Comparison of ENCODE assay signal across 19 cellular contexts in the genomic region with DNA sequence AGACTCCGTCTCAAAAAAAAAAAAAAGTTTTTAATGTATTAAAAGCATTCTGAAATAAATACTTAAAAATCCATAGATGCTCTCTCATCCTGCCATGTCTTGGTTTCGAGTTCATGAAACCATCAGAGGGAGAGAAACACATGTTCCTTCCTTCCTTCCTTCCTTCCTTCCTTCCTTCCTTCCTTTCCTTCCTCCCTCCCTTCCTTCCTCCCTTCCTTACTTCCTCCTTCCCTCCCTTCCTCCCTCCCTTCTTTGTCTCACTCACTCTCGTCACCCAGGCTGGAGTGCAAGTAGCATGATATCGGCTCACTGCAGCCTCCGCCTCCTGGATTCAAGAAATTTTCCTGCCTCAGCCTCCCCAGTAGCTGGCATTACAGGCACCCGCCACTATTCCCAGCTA.
DNase-seq lines count a peak whose midpoint lies in the region; ATAC-seq and TF ChIP-seq lines count a peak whose summit lies in the region.
"Had no signal": no experiment of that assay in that cellular context is flagged by ENCODE, and none has a peak within 500 bp of the region (broad histone marks: within the 10 kb centered on the region; RNA-seq: fewer than 3 reads in every experiment).

No MANE protein-coding gene starts in this region.

- H4K8ac ChIP-seq in IMR-90 (ENCODE audit: low read depth in 2 of 2, low read length in 2 of 2) (no peak overlapping the region), mesendoderm (ENCODE audit: low read depth, low read length) (no peak overlapping the region)

- no peaks in the 10 kb centered on the region for H3K36me3 Mint-ChIP-seq in endodermal cell (ENCODE audit: low read depth)

- H3K27ac Mint-ChIP-seq in endodermal cell = no peak overlapping the region
- H3K27ac Mint-ChIP-seq: CD4-positive, alpha-beta memory T cell; GM23338 had no signal

- TF ChIP-seq RAD21 in IMR-90 (IDR thresholded peaks at IDR 0.05; ENCODE audit: low read length) = no peak

- H4K91ac ChIP-seq in IMR-90 (ENCODE audit: insufficient read depth, low read depth, low read length) = peak overlapping the region; percentile 49; the same call in 1 of the 2 replicates

- POLR2A ChIA-PET in A673 (lab: Charles Lee; ENCODE audit: low non-redundant PET) (no interaction called here), IMR-90 (lab: Charles Lee; ENCODE audit: unreplicated experiment) (no interaction called here)

- H3K23ac ChIP-seq in IMR-90 (ENCODE audit: low read depth, low read length) (peak overlapping the region; percentile 55; the same call in 1 of the 2 replicates), mesendoderm (ENCODE audit: low read length) (no peak overlapping the region)

- H2BK120ac ChIP-seq in IMR-90 (ENCODE audit: low read depth, low read length) (peak overlapping the region; percentile 65), mesendoderm (ENCODE audit: low read depth, low read length) (no peak overlapping the region)

- H4K5ac ChIP-seq in IMR-90 (ENCODE audit: low read depth, low read length) (no peak overlapping the region), mesendoderm (ENCODE audit: low read length) (no peak overlapping the region)

- peaks cover 37% of the 10 kb centered on the region for H3K4me1 Mint-ChIP-seq in endodermal cell

- H2BK20ac ChIP-seq in IMR-90 (ENCODE audit: low read depth, low read length) = no peak overlapping the region; the same call in 1 of the 2 replicates

- H3K4me3 Mint-ChIP-seq in endodermal cell = no peak overlapping the region
- H3K4me3 Mint-ChIP-seq: CD4-positive, alpha-beta memory T cell; GM23338 had no signal

- TF ChIP-seq POLR2A in IMR-90 (IDR thresholded peaks at IDR 0.05; ENCODE audit: low read depth, low read length) = no peak

- H3K4me1 ChIP-seq in A673 (ENCODE audit: insufficient read depth, low read length, poor library complexity, severe bottlenecking) (peaks cover 42% of the 10 kb centered on the region), IMR-90 (ENCODE audit: control insufficient read depth, insufficient read depth, low read length) (peaks cover 9% of the 10 kb centered on the region), endodermal cell (ENCODE audit: control insufficient read depth, insufficient read depth, low read length) (peaks cover 15% of the 10 kb centered on the region), mesendoderm (ENCODE audit: control insufficient read depth, low read depth, low read length) (peaks cover 10% of the 10 kb centered on the region)
- H3K4me1 ChIP-seq: BE2C, HAP-1 had no signal

- H3K36me3 ChIP-seq in A673 (ENCODE audit: insufficient read depth, low read length, poor library complexity, severe bottlenecking) = no peaks in the 10 kb centered on the region
- no peaks in the 10 kb centered on the region for H3K36me3 ChIP-seq in IMR-90 (ENCODE audit: control insufficient read depth, insufficient read depth, low read length)
- no peaks in the 10 kb centered on the region for H3K36me3 ChIP-seq in endodermal cell (ENCODE audit: control insufficient read depth, insufficient read depth, low read length)
- no peaks in the 10 kb centered on the region for H3K36me3 ChIP-seq in mesendoderm (ENCODE audit: control insufficient read depth, insufficient read depth, low read length)
- H3K36me3 ChIP-seq: BE2C, HAP-1 had no signal

- no TSS peak for BruUV-seq in A673 (replicated peaks; lab: Mats Ljungman, UMichigan)
- no TSS peak for BruUV-seq in IMR-90 (replicated peaks; lab: Mats Ljungman, UMichigan)

- no peak overlapping the region for H3K56ac ChIP-seq in IMR-90 (ENCODE audit: extremely low read depth, insufficient read depth, low read length)
- peak overlapping the region; percentile 71 for H3K56ac ChIP-seq in mesendoderm (ENCODE audit: low read length)

- WGBS in IMR-90 (ENCODE audit: extremely low coverage in 2 of 2, insufficient read length in 1 of 2), 2 experiments = 100% methylated on average over 3 of the region's 6 CpGs; no CpG with 5 or more reads in 1 of the 2 experiments
- WGBS in endodermal cell (ENCODE audit: insufficient coverage in 1 of 2, insufficient read length in 1 of 2), 2 experiments = 93 to 96% methylated on average over 5 of the region's 6 CpGs
- no CpG with 5 or more reads among the region's 6 CpGs for WGBS in mesendoderm (ENCODE audit: extremely low coverage, insufficient coverage, low lambda C conversion rate)

- H2BK5ac ChIP-seq in IMR-90 (ENCODE audit: low read depth, low read length, poor library complexity, severe bottlenecking) = no peak overlapping the region
- no peak overlapping the region for H2BK5ac ChIP-seq in mesendoderm (ENCODE audit: low read length)

- peak overlapping the region; percentile 88; the same call in 1 of the 2 replicates for H2AK5ac ChIP-seq in IMR-90 (ENCODE audit: low read depth, low read length)
- no peak overlapping the region for H2AK5ac ChIP-seq in mesendoderm (ENCODE audit: low read length)

- peak overlapping the region; percentile 77 for H3K4ac ChIP-seq in IMR-90 (ENCODE audit: low read depth, low read length)
- H3K4ac ChIP-seq in mesendoderm (ENCODE audit: low read depth, low read length) = no peak overlapping the region

- no peaks in the 10 kb centered on the region for H4K20me1 ChIP-seq in IMR-90 (ENCODE audit: insufficient read depth, low read length)

- H3K14ac ChIP-seq in IMR-90 (replicated peaks; ENCODE audit: low read depth, low read length) = no peak overlapping the region

- in situ Hi-C loops in IMR-90 (cut with MboI; ENCODE audit: low sequenced_read_pairs) = no loop called here
- in situ Hi-C loops in GM13976 (cut with MboI; ENCODE audit: low sequenced_read_pairs, unreplicated experiment) = no loop called here

- no peak overlapping the region for H2AFZ ChIP-seq in IMR-90 (replicated peaks; ENCODE audit: low read length, poor library complexity)
- H2AFZ ChIP-seq: GM23338 had no signal

- no peak for TF ChIP-seq CTCF in A673 (conservative IDR thresholded peaks at IDR 0.05; ENCODE audit: low read depth, low read length)
- TF ChIP-seq CTCF in IMR-90 (conservative IDR thresholded peaks at IDR 0.05; ENCODE audit: low read depth, low read length) = no peak
- no peak for TF ChIP-seq CTCF in endodermal cell (conservative IDR thresholded peaks at IDR 0.05)
- TF ChIP-seq CTCF in GM13976 (IDR thresholded peaks at IDR 0.05; ENCODE audit: borderline replicate concordance, control extremely low read depth, extremely low read depth, insufficient read depth, missing control alignments) = no peak

- DNase-seq in A673 (ENCODE audit: low spot score) = peak; percentile 54
- DNase-seq in IMR-90 = no peak
- no peak for DNase-seq in endodermal cell
- no peak for DNase-seq in mesendoderm
- DNase-seq in GM13976 (ENCODE audit: low spot score) = no peak
- DNase-seq: ACHN; AML-193; BE2C; C1 segment of cervical spinal cord; Calu3; CD4-positive, alpha-beta memory T cell; COR-L47; DMS153; DND-41 had no signal

- dilution Hi-C loops in IMR-90 (cut with HindIII; ENCODE audit: low sequenced_read_pairs, unreplicated experiment) = no loop called here

- peaks cover 0 to 14% of the 10 kb centered on the region in 2 experiments; a peak in 2 of 4 replicates for H3K79me1 ChIP-seq in IMR-90 (ENCODE audit: low read depth in 1 of 2, low read length in 2 of 2)
- H3K79me1 ChIP-seq in mesendoderm (ENCODE audit: low read length) = no peaks in the 10 kb centered on the region

- peaks cover 19% of the 10 kb centered on the region for H3K9me3 Mint-ChIP-seq in endodermal cell
- H3K9me3 Mint-ChIP-seq: GM23338 had no signal

- peak overlapping the region; percentile 6; the same call in 1 of the 2 replicates for H3K18ac ChIP-seq in IMR-90 (ENCODE audit: low read depth, low read length)
- H3K18ac ChIP-seq in mesendoderm (ENCODE audit: low read length) = no peak overlapping the region

- ATAC-seq in IMR-90 (ENCODE audit: low read depth) = no peak
- no peak for ATAC-seq in GM18909 (IDR thresholded peaks at IDR 0.05; ENCODE audit: poor library complexity, unreplicated experiment)
- ATAC-seq in HG03039 (IDR thresholded peaks at IDR 0.05; ENCODE audit: unreplicated experiment) = no peak

- H3K4me3 ChIP-seq in A673 (ENCODE audit: low read depth, low read length, poor library complexity, severe bottlenecking) = no peak overlapping the region
- H3K4me3 ChIP-seq in IMR-90 (ENCODE audit: insufficient read depth, low read depth, low read length) = no peak overlapping the region
- H3K4me3 ChIP-seq in endodermal cell (ENCODE audit: low read length) = no peak overlapping the region
- no peak overlapping the region for H3K4me3 ChIP-seq in mesendoderm (ENCODE audit: low read length)
- H3K4me3 ChIP-seq: GM23338, HAP-1 had no signal

- H2AK9ac ChIP-seq in IMR-90 (replicated peaks; ENCODE audit: low read depth, low read length, poor library complexity) = no peak overlapping the region

- H3K9ac ChIP-seq in IMR-90 (ENCODE audit: low read depth, low read length) (no peak overlapping the region), endodermal cell (ENCODE audit: extremely low read depth, low read length, poor library complexity, severe bottlenecking) (peak overlapping the region; percentile 15), mesendoderm (ENCODE audit: low read length) (no peak overlapping the region)

- 0 out of 3 replicates have a peak overlapping the region, but pooled peaks have one; percentile 76 for H2BK15ac ChIP-seq in IMR-90 (ENCODE audit: low read depth, low read length)
- H2BK15ac ChIP-seq in mesendoderm (replicated peaks; ENCODE audit: low read depth) = no peak overlapping the region

- H3K79me2 ChIP-seq in mesendoderm (ENCODE audit: control insufficient read depth, insufficient read depth, low read length) = no peaks in the 10 kb centered on the region

- H3K9me1 ChIP-seq in IMR-90 (ENCODE audit: insufficient read depth, low read length) = peaks cover 13% of the 10 kb centered on the region; the same call in 1 of the 2 replicates

- H3K27ac ChIP-seq in A673 (ENCODE audit: low read depth, low read length, poor library complexity, severe bottlenecking) (peak overlapping the region; percentile 56), IMR-90 (ENCODE audit: insufficient read depth, low read length) (no peak overlapping the region), endodermal cell (ENCODE audit: low read depth, low read length) (no peak overlapping the region), mesendoderm (ENCODE audit: low read depth, low read length) (no peak overlapping the region)
- H3K27ac ChIP-seq: 22Rv1 had no signal

- no peak overlapping the region for H3K4me2 ChIP-seq in IMR-90 (ENCODE audit: low read depth, low read length)
- H3K4me2 ChIP-seq in mesendoderm (ENCODE audit: low read length) = no peak overlapping the region
- H3K4me2 ChIP-seq: GM23338 had no signal

- CTCF ChIA-PET in A673 (lab: Charles Lee) = no interaction called here
- CTCF ChIA-PET in IMR-90 (lab: Yijun Ruan, JAX) = no interaction called here

- H3K27me3 ChIP-seq in A673 (replicated peaks; ENCODE audit: insufficient read depth, low read depth, low read length, poor library complexity) = no peaks in the 10 kb centered on the region
- no peaks in the 10 kb centered on the region for H3K27me3 ChIP-seq in IMR-90 (ENCODE audit: control insufficient read depth, insufficient read depth, low read length)
- H3K27me3 ChIP-seq in endodermal cell (ENCODE audit: control insufficient read depth, insufficient read depth, low read length, poor library complexity, severe bottlenecking) = no peaks in the 10 kb centered on the region
- H3K27me3 ChIP-seq in mesendoderm (ENCODE audit: insufficient read depth, low read length, poor library complexity) = no peaks in the 10 kb centered on the region
- H3K27me3 ChIP-seq: BE2C had no signal

- H3K27me3 Mint-ChIP-seq in endodermal cell (ENCODE audit: insufficient read depth) = no peaks in the 10 kb centered on the region
- H3K27me3 Mint-ChIP-seq: CD4-positive, alpha-beta memory T cell had no signal

- H3K9me3 ChIP-seq in A673 (ENCODE audit: low read depth, low read length, poor library complexity, severe bottlenecking) = no peaks in the 10 kb centered on the region
- H3K9me3 ChIP-seq in IMR-90 (ENCODE audit: control insufficient read depth, insufficient read depth, low read length) = no peaks in the 10 kb centered on the region
- H3K9me3 ChIP-seq in endodermal cell (ENCODE audit: control insufficient read depth, low read length) = no peaks in the 10 kb centered on the region
- H3K9me3 ChIP-seq: BE2C, HAP-1 had no signal

- intact Hi-C loops in A673 (cut with micrococcal nuclease; ENCODE audit: unreplicated experiment) (loop anchor here (2.0 kb wide), 1 partner anchor 60 kb away; a partner anchor contains a TSS), IMR-90 (cut with micrococcal nuclease) (no loop called here)
